In the genomic region with DNA sequence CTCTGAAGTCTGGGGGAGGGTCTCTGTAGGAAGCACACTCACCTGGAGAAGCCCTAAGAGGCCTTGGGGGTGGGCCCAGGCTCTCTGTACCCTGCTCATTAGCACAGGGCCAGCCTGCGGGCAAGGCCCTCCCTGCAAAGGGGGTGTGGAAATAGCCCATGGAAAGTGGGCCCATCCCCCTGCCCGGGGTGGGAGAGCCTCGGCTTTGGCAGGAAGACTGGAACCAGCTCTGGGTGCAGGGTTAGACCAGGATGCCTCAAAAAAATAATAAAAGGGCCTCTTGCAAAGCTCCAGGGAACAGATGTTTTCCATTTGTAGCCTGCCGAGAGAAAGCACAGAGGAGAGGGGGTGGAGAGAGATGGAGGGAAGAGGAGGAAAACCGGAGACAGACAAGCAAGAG, we compare ENCODE assay signal across 10 cellular contexts.
A peak's percentile ranks its signal among the peaks of the same experiment; 100 is the strongest.
DNase-seq lines count a peak whose midpoint lies in the region; TF ChIP-seq lines count a peak whose summit lies in the region.
"Had no signal": no experiment of that assay in that cellular context is flagged by ENCODE, and none has a peak within 500 bp of the region (broad histone marks: within the 10 kb centered on the region; RNA-seq: fewer than 3 reads in every experiment).

No MANE protein-coding gene starts in this region.

- H3K9me3 ChIP-seq in neuronal stem cell (replicated peaks in 1 of 2; ENCODE audit: control insufficient read depth in 2 of 2, insufficient read depth in 1 of 2, low read depth in 1 of 2, low read length in 2 of 2) = no peaks in the 10 kb centered on the region

- H3K14ac ChIP-seq in neuronal stem cell (ENCODE audit: low read length) = no peak overlapping the region

- H2BK12ac ChIP-seq in neuronal stem cell (ENCODE audit: low read length) = no peak overlapping the region

- DNase-seq in AG09309 (ENCODE audit: low read depth) (peak; percentile 86), LHCN-M2 (ENCODE audit: low read depth) (peak; percentile 43), epidermal melanocyte (ENCODE audit: insufficient read length, low spot score) (peak; percentile 53), neuronal stem cell (ENCODE audit: low spot score) (no peak), kidney glomerular epithelial cell (lab: John Stamatoyannopoulos, UW) (no peak), H4 (ENCODE audit: low spot score) (no peak), C1 segment of cervical spinal cord (lab: John Stamatoyannopoulos, UW) (no peak), GM19238 (ENCODE audit: insufficient read length, low spot score) (no peak)
- DNase-seq: MM.1S, T1000 had no signal

- peaks cover 2% of the 10 kb centered on the region for H3K79me1 ChIP-seq in neuronal stem cell (ENCODE audit: low read depth, low read length)

- no peak overlapping the region for H3K4me2 ChIP-seq in neuronal stem cell (ENCODE audit: insufficient read depth, low read length, poor library complexity, severe bottlenecking)

- no peaks in the 10 kb centered on the region for H3K27me3 ChIP-seq in neuronal stem cell (ENCODE audit: control insufficient read depth in 3 of 3, insufficient read depth in 3 of 3, low read depth in 1 of 3, low read length in 3 of 3)

- H3K4me1 ChIP-seq in neuronal stem cell (ENCODE audit: control insufficient read depth in 2 of 2, insufficient read depth in 1 of 2, low read depth in 1 of 2, low read length in 2 of 2) = peaks cover 20 to 21% of the 10 kb centered on the region in 2 donors

- H2BK5ac ChIP-seq in neuronal stem cell (ENCODE audit: low read length) = peak overlapping the region; percentile 75

- TF ChIP-seq CTCF in AG09309 (IDR thresholded peaks at IDR 0.05; ENCODE audit: control insufficient read depth, insufficient read depth, low read depth, low read length, missing control alignments) = no peak

- H3K9ac ChIP-seq in neuronal stem cell (ENCODE audit: low read depth, low read length, poor library complexity) = no peak overlapping the region

- H3K4ac ChIP-seq in neuronal stem cell (ENCODE audit: low read length) = no peak overlapping the region

- peaks cover 3 to 16% of the 10 kb centered on the region in 2 donors for H3K36me3 ChIP-seq in neuronal stem cell (replicated peaks in 1 of 2; ENCODE audit: control insufficient read depth in 2 of 2, insufficient read depth in 2 of 2, low read length in 2 of 2)

- WGBS in neuronal stem cell (ENCODE audit: extremely low coverage in 2 of 2, insufficient read length in 2 of 2, insufficient replicate concordance in 1 of 2), 2 donors = no CpG with 5 or more reads among the region's 5 CpGs

- no peak overlapping the region for H4K8ac ChIP-seq in neuronal stem cell (ENCODE audit: low read depth, low read length)

- H2AK5ac ChIP-seq in neuronal stem cell (ENCODE audit: low read depth, low read length) = peak overlapping the region; percentile 53

- H4K91ac ChIP-seq in neuronal stem cell (ENCODE audit: low read depth, low read length, poor library complexity) = no peak overlapping the region

- H3K4me3 ChIP-seq in AG09309 (ENCODE audit: control insufficient read depth, low read depth, low read length) (no peak overlapping the region), neuronal stem cell (ENCODE audit: low read length in 2 of 2) (no peak overlapping the region)

- H3K27ac ChIP-seq in neuronal stem cell (replicated peaks; ENCODE audit: low read length) = no peak overlapping the region

- H2BK15ac ChIP-seq in neuronal stem cell (ENCODE audit: low read length) = peak overlapping the region; percentile 30

- H2BK120ac ChIP-seq in neuronal stem cell (ENCODE audit: low read depth, low read length) = no peak overlapping the region

- no peak overlapping the region for H3K23ac ChIP-seq in neuronal stem cell (ENCODE audit: low read depth, low read length, poor library complexity)

- H2AFZ ChIP-seq in neuronal stem cell (ENCODE audit: low read length) = no peak overlapping the region

- no peak overlapping the region for H3K18ac ChIP-seq in neuronal stem cell (ENCODE audit: low read length)

Comparison
In these comparisons a context has a peak if more than half of its experiments do, and no peak if none do; other contexts are left out.
1. DNase-seq: peak in AG09309 (single experiment), LHCN-M2 (single experiment) and epidermal melanocyte (single experiment); none in neuronal stem cell (single experiment), kidney glomerular epithelial cell (single experiment), H4 (single experiment), C1 segment of cervical spinal cord (0 of 14) and GM19238 (single experiment).